In the genomic region with DNA sequence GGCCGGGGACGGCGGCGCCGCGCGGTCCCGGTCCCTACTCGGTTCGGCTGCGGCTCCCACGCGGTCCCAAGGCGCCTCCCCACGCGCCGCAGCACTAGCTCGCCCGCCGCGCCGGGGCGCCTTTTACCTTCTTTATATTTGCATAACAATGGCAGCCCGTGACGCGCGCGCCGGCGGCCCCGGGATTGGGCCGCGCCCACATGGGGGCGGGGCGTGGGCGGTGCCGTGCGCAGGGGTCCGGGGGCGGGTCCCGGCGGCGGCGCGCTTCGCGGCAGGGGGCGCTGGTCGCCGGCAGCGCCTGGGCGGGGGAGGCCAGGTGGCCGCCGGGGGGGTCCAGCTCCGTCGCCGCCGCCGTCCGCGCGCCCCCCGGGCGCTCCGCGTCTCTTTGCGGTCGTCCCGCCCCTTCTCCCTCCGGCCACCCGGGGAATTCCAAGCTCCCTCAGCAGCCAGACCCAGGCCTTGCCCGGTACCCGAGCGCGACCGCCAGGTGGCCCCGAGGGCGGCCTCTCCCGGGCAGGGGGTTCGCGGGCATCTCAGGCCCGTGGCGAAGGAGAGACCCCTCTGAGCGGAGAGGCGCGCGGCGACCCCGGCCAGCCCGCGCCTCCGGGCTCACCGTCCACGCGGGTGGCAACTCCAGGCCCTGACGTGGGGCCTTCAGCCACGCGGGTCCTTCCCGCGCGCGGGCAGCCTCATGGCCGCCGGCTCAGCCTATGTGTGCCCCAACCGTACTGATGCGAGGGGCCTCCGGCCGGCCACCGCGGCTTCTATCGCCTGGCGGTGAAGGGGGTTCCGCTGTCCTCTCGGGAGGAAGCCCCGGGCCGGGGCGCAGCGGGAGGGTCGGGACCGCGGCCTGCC, we compare ENCODE assay signal across 9 cellular contexts. TPM values are rescaled to one million over a fixed set of nuclear protein-coding genes. Genes with fewer than 3 reads are reported as not detected.
A peak's percentile ranks its signal among the peaks of the same experiment; 100 is the strongest.
DNase-seq lines count a peak whose midpoint lies in the region; ATAC-seq, FAIRE-seq and TF ChIP-seq lines count a peak whose summit lies in the region.
"Had no signal": no experiment of that assay in that cellular context is flagged by ENCODE, and none has a peak within 500 bp of the region (broad histone marks: within the 10 kb centered on the region; RNA-seq: fewer than 3 reads in every experiment).

A gene with protein sequence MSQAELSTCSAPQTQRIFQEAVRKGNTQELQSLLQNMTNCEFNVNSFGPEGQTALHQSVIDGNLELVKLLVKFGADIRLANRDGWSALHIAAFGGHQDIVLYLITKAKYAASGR (minus strand): TSS at position 96 of the 855 bp plus-strand sequence. CDS start 343 bp downstream, outside the sequence.

- intact Hi-C loops in kidney (cut with DNase I), result no loop called here

- H3K9me3 ChIP-seq in kidney (ENCODE audit: control insufficient read depth in 1 of 2, low read length in 2 of 2), result no peaks in the 10 kb centered on the region

- TF ChIP-seq CTCF in WTC11 (IDR thresholded peaks at IDR 0.05), result peak; percentile 42; the same call in 1 of the 2 replicates
- TF ChIP-seq CTCF in kidney (IDR thresholded peaks at IDR 0.05; ENCODE audit: borderline replicate concordance, extremely low read depth, insufficient read depth), result peak; percentile 45

- DNase-seq in NCI-H2081 (lab: John Stamatoyannopoulos, UW) (peak; percentile 84 to 90), NCI-H2081 treated with DMSO at 0.1 percent for 48 hours (lab: John Stamatoyannopoulos, UW) (no peak), NCI-H2171 treated with DMSO at 0.1 percent for 48 hours (lab: John Stamatoyannopoulos, UW) (peak; percentile 88), WTC11 (ENCODE audit: low spot score) (peak; percentile 84), caudate nucleus (lab: John Stamatoyannopoulos, UW) (peak in 57 of 61 donors; percentile 37 to 94 (median 82)), kidney (peak; percentile 96)
- DNase-seq in stimulated activated CD4-positive, alpha-beta T cell treated with anti-CD3 and anti-CD28 coated beads, Interleukin-15, amount 100 ng/mL, for 1 hour (ENCODE audit: low read depth in 1 of 2, low spot score in 1 of 2), result peak; percentile 87 to 95
- DNase-seq: DND-41 had no signal

- H3K36me3 ChIP-seq in kidney (ENCODE audit: control insufficient read depth in 1 of 2, insufficient read depth in 2 of 2, low read length in 2 of 2), result no peaks in the 10 kb centered on the region

- no peaks in the 10 kb centered on the region for H3K9me3 Mint-ChIP-seq in WTC11

- H3K4me1 Mint-ChIP-seq in WTC11, result peaks cover 45% of the 10 kb centered on the region

- CTCF ChIA-PET in WTC11 (lab: Charles Lee), result interaction anchor here (0.9 to 8.6 kb wide), 33 partner anchors 8 to 273 kb away, joined by 3 to 172 read pairs (median 5); a partner anchor contains a TSS

- peak within 1 kb of the TSS; percentile 84 for H3K27ac Mint-ChIP-seq in WTC11

- ATAC-seq in HG02973 (IDR thresholded peaks at IDR 0.05; ENCODE audit: unreplicated experiment), result peak; percentile 55
- peak; percentile 31 for ATAC-seq in WTC11

- no peak for FAIRE-seq in kidney (lab: Jason Lieb, UNC)

- no peaks in the 10 kb centered on the region for H3K36me3 Mint-ChIP-seq in WTC11

- peak within 1 kb of the TSS; percentile 60 to 62 for H3K4me3 ChIP-seq in kidney (ENCODE audit: low read length in 2 of 2)

- POLR2A ChIA-PET in WTC11 (lab: Charles Lee), result interaction anchor here (0.5 to 2.8 kb wide), 6 partner anchors 9 to 66 kb away, joined by 3 to 10 read pairs (median 4); a partner anchor contains a TSS

- peak within 1 kb of the TSS; percentile 58 for H3K27ac ChIP-seq in caudate nucleus (ENCODE audit: low read depth, low read length)
- peak within 1 kb of the TSS; percentile 51 to 60 for H3K27ac ChIP-seq in kidney (ENCODE audit: low read depth in 2 of 2, low read length in 2 of 2)

- peaks cover 20% of the 10 kb centered on the region for H3K27me3 Mint-ChIP-seq in WTC11 (ENCODE audit: low read depth)

- peak within 1 kb of the TSS; percentile 54 to 77 for H3K9ac ChIP-seq in kidney (ENCODE audit: low read length in 2 of 2)

- H3K4me1 ChIP-seq in kidney (ENCODE audit: control insufficient read depth in 1 of 2, insufficient read depth in 1 of 2, low read depth in 1 of 2, low read length in 2 of 2), result peaks cover 11 to 21% of the 10 kb centered on the region in 2 donors

- peak within 1 kb of the TSS; percentile 94 for H3K4me3 Mint-ChIP-seq in WTC11

TF ChIP-seq in WTC11, 78 proteins besides CTCF, POLR2A, EP300 and RAD21 (continues in another document):
- no peak for TF ChIP-seq CBFB (CRISPR knock-in tag; IDR thresholded peaks at IDR 0.05; ENCODE audit: low read depth)
- TF ChIP-seq OVOL2 (CRISPR knock-in tag; IDR thresholded peaks at IDR 0.05; ENCODE audit: borderline replicate concordance), result no peak
- TF ChIP-seq, protein P1, sequence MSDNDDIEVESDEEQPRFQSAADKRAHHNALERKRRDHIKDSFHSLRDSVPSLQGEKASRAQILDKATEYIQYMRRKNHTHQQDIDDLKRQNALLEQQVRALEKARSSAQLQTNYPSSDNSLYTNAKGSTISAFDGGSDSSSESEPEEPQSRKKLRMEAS (CRISPR knock-in tag; IDR thresholded peaks at IDR 0.05), result no peak; the same call in 1 of the 2 replicates
- TF ChIP-seq, protein P2, sequence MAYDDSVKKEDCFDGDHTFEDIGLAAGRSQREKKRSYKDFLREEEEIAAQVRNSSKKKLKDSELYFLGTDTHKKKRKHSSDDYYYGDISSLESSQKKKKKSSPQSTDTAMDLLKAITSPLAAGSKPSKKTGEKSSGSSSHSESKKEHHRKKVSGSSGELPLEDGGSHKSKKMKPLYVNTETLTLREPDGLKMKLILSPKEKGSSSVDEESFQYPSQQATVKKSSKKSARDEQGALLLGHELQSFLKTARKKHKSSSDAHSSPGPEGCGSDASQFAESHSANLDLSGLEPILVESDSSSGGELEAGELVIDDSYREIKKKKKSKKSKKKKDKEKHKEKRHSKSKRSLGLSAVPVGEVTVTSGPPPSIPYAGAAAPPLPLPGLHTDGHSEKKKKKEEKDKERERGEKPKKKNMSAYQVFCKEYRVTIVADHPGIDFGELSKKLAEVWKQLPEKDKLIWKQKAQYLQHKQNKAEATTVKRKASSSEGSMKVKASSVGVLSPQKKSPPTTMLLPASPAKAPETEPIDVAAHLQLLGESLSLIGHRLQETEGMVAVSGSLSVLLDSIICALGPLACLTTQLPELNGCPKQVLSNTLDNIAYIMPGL (CRISPR knock-in tag; IDR thresholded peaks at IDR 0.05), result peak; percentile 87; the same call in 1 of the 2 replicates
- peak; percentile 73 for TF ChIP-seq ZNF423 (CRISPR knock-in tag; IDR thresholded peaks at IDR 0.05)
- TF ChIP-seq JUN (CRISPR knock-in tag; IDR thresholded peaks at IDR 0.05), result no peak
- no peak for TF ChIP-seq ZNF138 (CRISPR knock-in tag; conservative IDR thresholded peaks at IDR 0.05)
- TF ChIP-seq PRRX2 (CRISPR knock-in tag; IDR thresholded peaks at IDR 0.05), result no peak
- peak; percentile 6; the same call in 1 of the 2 replicates for TF ChIP-seq FOXP1 (CRISPR knock-in tag; IDR thresholded peaks at IDR 0.05; ENCODE audit: borderline replicate concordance)
- no peak for TF ChIP-seq NR2C2 (CRISPR knock-in tag; IDR thresholded peaks at IDR 0.05)
- TF ChIP-seq, protein P3, sequence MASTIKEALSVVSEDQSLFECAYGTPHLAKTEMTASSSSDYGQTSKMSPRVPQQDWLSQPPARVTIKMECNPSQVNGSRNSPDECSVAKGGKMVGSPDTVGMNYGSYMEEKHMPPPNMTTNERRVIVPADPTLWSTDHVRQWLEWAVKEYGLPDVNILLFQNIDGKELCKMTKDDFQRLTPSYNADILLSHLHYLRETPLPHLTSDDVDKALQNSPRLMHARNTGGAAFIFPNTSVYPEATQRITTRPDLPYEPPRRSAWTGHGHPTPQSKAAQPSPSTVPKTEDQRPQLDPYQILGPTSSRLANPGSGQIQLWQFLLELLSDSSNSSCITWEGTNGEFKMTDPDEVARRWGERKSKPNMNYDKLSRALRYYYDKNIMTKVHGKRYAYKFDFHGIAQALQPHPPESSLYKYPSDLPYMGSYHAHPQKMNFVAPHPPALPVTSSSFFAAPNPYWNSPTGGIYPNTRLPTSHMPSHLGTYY (CRISPR knock-in tag; IDR thresholded peaks at IDR 0.05), result no peak
- no peak for TF ChIP-seq ESRRA (CRISPR knock-in tag; IDR thresholded peaks at IDR 0.05; ENCODE audit: borderline replicate concordance)
- no peak for TF ChIP-seq ZNF317 (CRISPR knock-in tag; IDR thresholded peaks at IDR 0.05; ENCODE audit: borderline replicate concordance, low read depth)
- TF ChIP-seq, protein P4, sequence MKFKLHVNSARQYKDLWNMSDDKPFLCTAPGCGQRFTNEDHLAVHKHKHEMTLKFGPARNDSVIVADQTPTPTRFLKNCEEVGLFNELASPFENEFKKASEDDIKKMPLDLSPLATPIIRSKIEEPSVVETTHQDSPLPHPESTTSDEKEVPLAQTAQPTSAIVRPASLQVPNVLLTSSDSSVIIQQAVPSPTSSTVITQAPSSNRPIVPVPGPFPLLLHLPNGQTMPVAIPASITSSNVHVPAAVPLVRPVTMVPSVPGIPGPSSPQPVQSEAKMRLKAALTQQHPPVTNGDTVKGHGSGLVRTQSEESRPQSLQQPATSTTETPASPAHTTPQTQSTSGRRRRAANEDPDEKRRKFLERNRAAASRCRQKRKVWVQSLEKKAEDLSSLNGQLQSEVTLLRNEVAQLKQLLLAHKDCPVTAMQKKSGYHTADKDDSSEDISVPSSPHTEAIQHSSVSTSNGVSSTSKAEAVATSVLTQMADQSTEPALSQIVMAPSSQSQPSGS (CRISPR knock-in tag; IDR thresholded peaks at IDR 0.05; ENCODE audit: borderline replicate concordance, low read depth), result no peak
- TF ChIP-seq NR3C1 (CRISPR knock-in tag; conservative IDR thresholded peaks at IDR 0.05; ENCODE audit: low read depth), result no peak
- TF ChIP-seq, protein P5, sequence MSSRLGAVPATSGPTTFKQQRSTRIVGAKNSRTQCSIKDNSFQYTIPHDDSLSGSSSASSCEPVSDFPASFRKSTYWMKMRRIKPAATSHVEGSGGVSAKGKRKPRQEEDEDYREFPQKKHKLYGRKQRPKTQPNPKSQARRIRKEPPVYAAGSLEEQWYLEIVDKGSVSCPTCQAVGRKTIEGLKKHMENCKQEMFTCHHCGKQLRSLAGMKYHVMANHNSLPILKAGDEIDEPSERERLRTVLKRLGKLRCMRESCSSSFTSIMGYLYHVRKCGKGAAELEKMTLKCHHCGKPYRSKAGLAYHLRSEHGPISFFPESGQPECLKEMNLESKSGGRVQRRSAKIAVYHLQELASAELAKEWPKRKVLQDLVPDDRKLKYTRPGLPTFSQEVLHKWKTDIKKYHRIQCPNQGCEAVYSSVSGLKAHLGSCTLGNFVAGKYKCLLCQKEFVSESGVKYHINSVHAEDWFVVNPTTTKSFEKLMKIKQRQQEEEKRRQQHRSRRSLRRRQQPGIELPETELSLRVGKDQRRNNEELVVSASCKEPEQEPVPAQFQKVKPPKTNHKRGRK (CRISPR knock-in tag; IDR thresholded peaks at IDR 0.05; ENCODE audit: borderline replicate concordance), result no peak
- no peak for TF ChIP-seq KAT7 (CRISPR knock-in tag; IDR thresholded peaks at IDR 0.05; ENCODE audit: borderline replicate concordance)

RNA-seq across cellular contexts. Expression of the gene that starts here (rescaled TPM):
- total RNA-seq in WTC11 (2021) (46.7 to 52.4 TPM (median 51.5 TPM) in 3 replicates), kidney (4.7 TPM)
- 1.7 TPM for polyA plus RNA-seq in kidney (ENCODE audit: insufficient read depth, low read depth, low replicate concordance)
